Comparison of ENCODE assay signal across 1 cellular context in the genomic region with DNA sequence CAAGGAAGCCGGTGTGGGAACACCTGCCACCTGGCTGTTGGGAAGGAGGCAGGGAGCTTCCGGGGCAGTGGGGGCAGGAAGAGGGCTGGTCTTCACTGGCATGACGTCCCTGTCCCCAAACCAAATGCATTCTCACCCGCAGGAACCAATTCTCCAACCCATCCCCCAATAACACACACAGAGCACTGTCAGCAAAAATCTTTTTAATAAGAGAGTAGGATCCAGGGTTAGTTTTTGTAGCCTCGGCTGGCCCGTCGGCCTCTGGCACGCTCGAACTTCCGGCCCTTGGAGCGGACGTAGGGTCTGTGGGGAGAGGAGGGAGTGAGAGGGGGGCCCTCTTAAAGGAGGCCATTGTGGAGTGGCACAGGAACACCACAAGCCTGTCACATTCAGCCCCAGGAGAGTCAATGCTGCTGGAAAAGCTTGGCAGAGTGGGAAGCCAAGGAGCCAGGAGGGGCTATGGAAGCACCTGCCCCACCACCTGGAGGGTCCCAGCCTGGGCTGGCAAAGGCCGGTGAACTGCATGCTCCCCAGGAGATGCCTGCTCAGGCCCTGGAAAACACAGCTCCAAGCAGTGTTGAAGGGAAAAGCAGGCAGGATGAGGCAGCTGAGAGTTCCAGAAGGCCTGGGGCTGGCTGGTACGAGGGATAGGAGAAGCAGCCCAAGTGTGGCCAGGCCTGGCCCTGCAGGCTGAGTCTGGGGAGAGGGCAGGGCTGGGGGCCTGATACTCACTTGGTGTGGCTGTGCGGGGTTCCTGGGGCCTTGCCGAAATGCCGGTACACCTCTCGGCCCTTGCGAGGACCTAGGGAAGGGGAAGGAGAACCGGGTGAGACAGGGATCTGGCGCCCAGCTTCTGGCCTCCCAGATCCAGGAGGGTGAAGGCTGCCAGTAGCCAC.
TF ChIP-seq lines count a peak whose summit lies in the region.

No MANE protein-coding gene starts in this region.

TF ChIP-seq in HEK293T, 16 proteins besides CTCF, POLR2A, EP300 and RAD21 (continued from another document):
- TF ChIP-seq ELF4 (IDR thresholded peaks at IDR 0.05), result no peak
- TF ChIP-seq ZNF384 (IDR thresholded peaks at IDR 0.05), result no peak
- TF ChIP-seq CTBP1 (IDR thresholded peaks at IDR 0.05; ENCODE audit: borderline replicate concordance), result no peak
- no peak for TF ChIP-seq FOXM1 (IDR thresholded peaks at IDR 0.05; ENCODE audit: borderline replicate concordance)
